ENCODE assay signal across 8 cellular contexts in the genomic region with DNA sequence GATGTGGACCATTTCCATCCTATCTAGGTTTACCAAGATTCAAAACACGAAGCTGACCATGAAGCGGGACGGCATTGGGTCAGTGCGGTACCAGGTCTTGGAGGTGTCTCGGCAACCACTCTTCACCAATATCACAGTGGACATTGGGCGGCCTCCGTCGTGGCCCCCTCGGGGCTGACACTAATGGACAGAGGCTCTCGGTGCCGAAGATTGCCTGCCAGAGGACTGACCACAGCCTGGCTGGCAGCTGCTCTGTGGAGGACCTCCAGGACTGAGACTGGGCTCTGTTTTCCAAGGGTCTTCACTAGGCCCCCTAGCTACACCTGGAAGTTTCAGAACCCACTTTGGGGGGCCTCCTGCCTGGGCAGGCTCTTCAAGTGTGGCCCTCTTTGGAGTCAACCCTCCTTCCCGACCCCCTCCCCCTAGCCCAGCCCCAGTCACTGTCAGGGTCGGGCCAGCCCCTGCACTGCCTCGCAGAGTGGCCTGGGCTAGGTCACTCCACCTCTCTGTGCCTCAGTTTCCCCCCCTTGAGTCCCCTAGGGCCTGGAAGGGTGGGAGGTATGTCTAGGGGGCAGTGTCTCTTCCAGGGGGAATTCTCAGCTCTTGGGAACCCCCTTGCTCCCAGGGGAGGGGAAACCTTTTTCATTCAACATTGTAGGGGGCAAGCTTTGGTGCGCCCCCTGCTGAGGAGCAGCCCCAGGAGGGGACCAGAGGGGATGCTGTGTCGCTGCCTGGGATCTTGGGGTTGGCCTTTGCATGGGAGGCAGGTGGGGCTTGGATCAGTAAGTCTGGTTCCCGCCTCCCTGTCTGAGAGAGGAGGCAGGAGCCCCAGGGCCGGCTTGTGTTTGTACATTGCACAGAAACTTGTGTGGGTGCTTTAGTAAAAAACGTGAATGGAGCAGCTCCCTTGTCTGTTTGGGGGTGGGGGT.
DNase-seq lines count a peak whose midpoint lies in the region; ATAC-seq, FAIRE-seq and TF ChIP-seq lines count a peak whose summit lies in the region.

No MANE protein-coding gene starts in this region.

- peak overlapping the region; percentile 99 for H3K4me3 Mint-ChIP-seq in memory B cell

- H3K4me3 ChIP-seq in HL-60 (replicated peaks; ENCODE audit: insufficient read depth, low read length): peak overlapping the region; percentile 82
- H3K4me3 ChIP-seq in brain microvascular endothelial cell (ENCODE audit: low read depth, low read length): peak overlapping the region; percentile 69

- H3K27me3 ChIP-seq in HL-60 (ENCODE audit: insufficient read depth, poor library complexity, severe bottlenecking): no peaks in the 10 kb centered on the region
- no peaks in the 10 kb centered on the region for H3K27me3 ChIP-seq in brain microvascular endothelial cell (replicated peaks)

- DNase-seq in ACHN (peak; percentile 5), HL-60 (ENCODE audit: low read depth in 1 of 2, low spot score in 1 of 2) (no peak), brain microvascular endothelial cell (no peak), memory B cell (ENCODE audit: low spot score in 2 of 2) (no peak), kidney glomerular epithelial cell (lab: John Stamatoyannopoulos, UW) (no peak), H54 (ENCODE audit: insufficient read length, low spot score) (no peak)

- H3K27me3 Mint-ChIP-seq in memory B cell: no peaks in the 10 kb centered on the region

- TF ChIP-seq POLR2A in H54 (IDR thresholded peaks at IDR 0.05; ENCODE audit: low read depth, low read length): no peak

- in situ Hi-C loops in ACHN (cut with HindIII; ENCODE audit: low pct_ligation_motif_present, low pct_unique_long_range_greater_than_20kb, low sequenced_read_pairs) (no loop called here), brain microvascular endothelial cell (cut with HindIII; ENCODE audit: low pct_ligation_motif_present, low sequenced_read_pairs) (no loop called here)

- no peaks in the 10 kb centered on the region for H3K9me3 Mint-ChIP-seq in memory B cell

- TF ChIP-seq CTCF in HL-60 (IDR thresholded peaks at IDR 0.05; ENCODE audit: insufficient read depth, low read length): no peak
- peak; percentile 28 for TF ChIP-seq CTCF in brain microvascular endothelial cell (IDR thresholded peaks at IDR 0.05; ENCODE audit: low read depth, low read length, missing control alignments)

- FAIRE-seq in H54 (lab: Jason Lieb, UNC): no peak

- peaks cover 8% of the 10 kb centered on the region for H3K36me3 ChIP-seq in brain microvascular endothelial cell (replicated peaks)

- peaks cover 23% of the 10 kb centered on the region for H3K4me1 Mint-ChIP-seq in memory B cell

- H3K27ac ChIP-seq in HL-60 (replicated peaks) (peak overlapping the region; percentile 37), brain microvascular endothelial cell (no peak overlapping the region)

- ATAC-seq in memory B cell (ENCODE audit: low read depth): no peak
- ATAC-seq in HG02885 (IDR thresholded peaks at IDR 0.05; ENCODE audit: poor library complexity, unreplicated experiment): no peak
- no peak for ATAC-seq in HG03342 (IDR thresholded peaks at IDR 0.05; ENCODE audit: unreplicated experiment)

- H3K27ac Mint-ChIP-seq in memory B cell: peak overlapping the region; percentile 94

- no peaks in the 10 kb centered on the region for H3K36me3 Mint-ChIP-seq in memory B cell
